1 cellular context compared by ENCODE assay signal in the genomic region with DNA sequence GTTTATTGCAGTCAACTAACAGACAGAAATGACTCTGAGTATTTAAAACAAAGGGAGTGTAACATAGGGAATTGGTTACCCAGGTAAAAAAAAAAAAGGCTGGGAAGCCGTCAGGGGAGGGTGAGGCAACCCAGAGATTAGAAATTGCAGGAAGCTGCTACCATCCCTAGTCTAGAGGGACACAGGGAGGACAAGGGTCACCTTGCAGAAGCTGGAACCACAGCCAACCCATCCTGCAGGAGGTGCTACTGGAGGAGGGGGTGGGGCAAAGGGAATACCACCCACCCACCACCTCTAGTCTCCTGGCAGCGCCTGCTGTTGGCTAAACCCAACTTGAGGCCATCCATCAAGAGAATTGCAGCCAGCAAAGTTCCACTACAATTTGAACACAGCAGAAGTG.
TF ChIP-seq lines count a peak whose summit lies in the region.

No MANE protein-coding gene starts in this region.

TF ChIP-seq in HepG2, 621 proteins besides CTCF, POLR2A, EP300 and RAD21 (continued from another document):
- TF ChIP-seq, protein P1, sequence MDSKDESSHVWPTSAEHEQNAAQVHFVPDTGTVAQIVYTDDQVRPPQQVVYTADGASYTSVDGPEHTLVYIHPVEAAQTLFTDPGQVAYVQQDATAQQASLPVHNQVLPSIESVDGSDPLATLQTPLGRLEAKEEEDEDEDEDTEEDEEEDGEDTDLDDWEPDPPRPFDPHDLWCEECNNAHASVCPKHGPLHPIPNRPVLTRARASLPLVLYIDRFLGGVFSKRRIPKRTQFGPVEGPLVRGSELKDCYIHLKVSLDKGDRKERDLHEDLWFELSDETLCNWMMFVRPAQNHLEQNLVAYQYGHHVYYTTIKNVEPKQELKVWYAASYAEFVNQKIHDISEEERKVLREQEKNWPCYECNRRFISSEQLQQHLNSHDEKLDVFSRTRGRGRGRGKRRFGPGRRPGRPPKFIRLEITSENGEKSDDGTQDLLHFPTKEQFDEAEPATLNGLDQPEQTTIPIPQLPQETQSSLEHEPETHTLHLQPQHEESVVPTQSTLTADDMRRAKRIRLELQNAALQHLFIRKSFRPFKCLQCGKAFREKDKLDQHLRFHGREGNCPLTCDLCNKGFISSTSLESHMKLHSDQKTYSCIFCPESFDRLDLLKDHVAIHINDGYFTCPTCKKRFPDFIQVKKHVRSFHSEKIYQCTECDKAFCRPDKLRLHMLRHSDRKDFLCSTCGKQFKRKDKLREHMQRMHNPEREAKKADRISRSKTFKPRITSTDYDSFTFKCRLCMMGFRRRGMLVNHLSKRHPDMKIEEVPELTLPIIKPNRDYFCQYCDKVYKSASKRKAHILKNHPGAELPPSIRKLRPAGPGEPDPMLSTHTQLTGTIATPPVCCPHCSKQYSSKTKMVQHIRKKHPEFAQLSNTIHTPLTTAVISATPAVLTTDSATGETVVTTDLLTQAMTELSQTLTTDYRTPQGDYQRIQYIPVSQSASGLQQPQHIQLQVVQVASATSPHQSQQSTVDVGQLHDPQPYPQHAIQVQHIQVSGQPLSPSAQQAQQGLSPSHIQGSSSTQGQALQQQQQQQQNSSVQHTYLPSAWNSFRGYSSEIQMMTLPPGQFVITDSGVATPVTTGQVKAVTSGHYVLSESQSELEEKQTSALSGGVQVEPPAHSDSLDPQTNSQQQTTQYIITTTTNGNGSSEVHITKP (CRISPR knock-in tag; IDR thresholded peaks at IDR 0.05; ENCODE audit: low read depth): no peak
- TF ChIP-seq ZMYM4 (CRISPR knock-in tag; IDR thresholded peaks at IDR 0.05) (0 out of 2 replicates have a peak, but pooled peaks have one; percentile 33), ZNF850 (CRISPR knock-in tag; conservative IDR thresholded peaks at IDR 0.05) (no peak), ZNF34 (CRISPR knock-in tag; IDR thresholded peaks at IDR 0.05; ENCODE audit: borderline replicate concordance) (no peak)
